Comparison of ENCODE assay signal across 8 cellular contexts in the genomic region with DNA sequence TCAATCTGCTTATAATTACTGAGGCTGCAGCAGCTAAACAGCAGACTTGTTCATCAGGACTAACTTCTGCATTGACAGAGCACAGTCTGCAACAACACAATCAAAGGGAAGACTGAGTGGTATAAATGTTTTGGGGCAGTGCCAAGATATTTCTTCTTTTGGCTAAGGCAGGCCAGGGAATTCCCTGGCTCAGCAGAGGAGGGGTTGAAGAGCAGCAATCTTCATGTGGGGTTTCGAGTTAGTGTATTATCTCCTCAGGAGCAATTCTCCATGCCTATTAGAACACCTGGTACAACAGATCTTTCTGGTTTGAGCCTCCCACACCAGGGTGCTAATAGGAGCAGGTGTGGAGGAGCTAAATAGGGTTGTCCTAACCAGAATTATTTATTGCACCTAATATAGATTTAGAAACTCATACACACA.
DNase-seq lines count a peak whose midpoint lies in the region; ATAC-seq and TF ChIP-seq lines count a peak whose summit lies in the region.

No MANE protein-coding gene starts in this region.

- intact Hi-C loops in activated naive CD4-positive, alpha-beta T cell treated with anti-CD3 and anti-CD28 coated beads for 36 hours (cut with micrococcal nuclease): loop anchor here (2.0 kb wide), 1 partner anchor 14 kb away; no protein-coding TSS in a partner anchor
- intact Hi-C loops in heart left ventricle (cut with DNase I): loop anchor here in 5 of 10 donors (10.0 kb wide), 2 partner anchors 100 to 200 kb away; partner anchors contain the start of gene STK17B (in 1 of the 5)

- H3K4me1 ChIP-seq in heart left ventricle: peaks cover 0 to 46% (median 12%) of the 10 kb centered on the region in 12 donors

- H3K4me3 ChIP-seq in heart left ventricle: no peak overlapping the region

- peaks cover 1% of the 10 kb centered on the region for H3K36me3 Mint-ChIP-seq in activated naive CD4-positive, alpha-beta T cell treated with anti-CD3 and anti-CD28 coated beads for 36 hours (ENCODE audit: low read depth)

- H3K27ac Mint-ChIP-seq in activated naive CD4-positive, alpha-beta T cell treated with anti-CD3 and anti-CD28 coated beads for 36 hours: peak overlapping the region; percentile 61

- H3K36me3 ChIP-seq in heart left ventricle: peaks cover 0 to 51% (median 6%) of the 10 kb centered on the region in 9 donors

- no peak overlapping the region for H3K4me3 Mint-ChIP-seq in activated naive CD4-positive, alpha-beta T cell treated with anti-CD3 and anti-CD28 coated beads for 36 hours

- no peaks in the 10 kb centered on the region for H3K9me3 ChIP-seq in heart left ventricle

- DNase-seq in activated naive CD4-positive, alpha-beta T cell treated with anti-CD3 and anti-CD28 coated beads for 36 hours: peak; percentile 40
- DNase-seq in activated naive CD4-positive, alpha-beta T cell treated with anti-CD3 and anti-CD28 coated beads, Interleukin-2, amount 50 U/mL, for 16 hours: no peak
- DNase-seq in heart left ventricle (peak in 2 of 5 donors; percentile 25 to 30), D341Med (ENCODE audit: low spot score) (no peak), MV-4-11 (lab: John Stamatoyannopoulos, UW) (no peak)
- no peak for DNase-seq in stimulated activated CD4-positive, alpha-beta T cell treated with anti-CD3 and anti-CD28 coated beads, Interleukin-12 subunit alpha, Interleukin-12 subunit beta, amount 100 ng/mL, for 4 hours

- peak overlapping the region in 1 of 12 donors; percentile 18 for H3K27ac ChIP-seq in heart left ventricle

- peaks cover 2% of the 10 kb centered on the region for H3K9me3 Mint-ChIP-seq in activated naive CD4-positive, alpha-beta T cell treated with anti-CD3 and anti-CD28 coated beads for 36 hours

- H3K4me1 Mint-ChIP-seq in activated naive CD4-positive, alpha-beta T cell treated with anti-CD3 and anti-CD28 coated beads for 36 hours (ENCODE audit: low read depth): peaks cover 64% of the 10 kb centered on the region

- no peaks in the 10 kb centered on the region for H3K27me3 Mint-ChIP-seq in activated naive CD4-positive, alpha-beta T cell treated with anti-CD3 and anti-CD28 coated beads for 36 hours (ENCODE audit: low read depth)

- TF ChIP-seq CTCF in heart left ventricle (IDR thresholded peaks at IDR 0.05): no peak

- TF ChIP-seq POLR2A in Raji (IDR thresholded peaks at IDR 0.05; ENCODE audit: insufficient read depth, low read depth, low read length) (peak; percentile 31; the same call in 1 of the 2 replicates), heart left ventricle (IDR thresholded peaks at IDR 0.05) (no peak)

- H3K27me3 ChIP-seq in heart left ventricle: no peaks in the 10 kb centered on the region

- CTCF ChIA-PET in activated naive CD4-positive, alpha-beta T cell treated with anti-CD3 and anti-CD28 coated beads for 36 hours (lab: Charles Lee): interaction anchor here (0.5 to 3.9 kb wide), 6 partner anchors 11 to 196 kb away, joined by 3 to 45 read pairs (median 10); no protein-coding TSS in a partner anchor

- WGBS in heart left ventricle, 4 donors: 6 to 31% (median 9%) methylated on average over 1 of the region's 1 CpG

- peak; percentile 53 for ATAC-seq in HG03378 (IDR thresholded peaks at IDR 0.05; ENCODE audit: unreplicated experiment)
- ATAC-seq in heart left ventricle: peak; percentile 54 to 92 (median 89)
